8 cellular contexts compared by ENCODE assay signal in the genomic region with DNA sequence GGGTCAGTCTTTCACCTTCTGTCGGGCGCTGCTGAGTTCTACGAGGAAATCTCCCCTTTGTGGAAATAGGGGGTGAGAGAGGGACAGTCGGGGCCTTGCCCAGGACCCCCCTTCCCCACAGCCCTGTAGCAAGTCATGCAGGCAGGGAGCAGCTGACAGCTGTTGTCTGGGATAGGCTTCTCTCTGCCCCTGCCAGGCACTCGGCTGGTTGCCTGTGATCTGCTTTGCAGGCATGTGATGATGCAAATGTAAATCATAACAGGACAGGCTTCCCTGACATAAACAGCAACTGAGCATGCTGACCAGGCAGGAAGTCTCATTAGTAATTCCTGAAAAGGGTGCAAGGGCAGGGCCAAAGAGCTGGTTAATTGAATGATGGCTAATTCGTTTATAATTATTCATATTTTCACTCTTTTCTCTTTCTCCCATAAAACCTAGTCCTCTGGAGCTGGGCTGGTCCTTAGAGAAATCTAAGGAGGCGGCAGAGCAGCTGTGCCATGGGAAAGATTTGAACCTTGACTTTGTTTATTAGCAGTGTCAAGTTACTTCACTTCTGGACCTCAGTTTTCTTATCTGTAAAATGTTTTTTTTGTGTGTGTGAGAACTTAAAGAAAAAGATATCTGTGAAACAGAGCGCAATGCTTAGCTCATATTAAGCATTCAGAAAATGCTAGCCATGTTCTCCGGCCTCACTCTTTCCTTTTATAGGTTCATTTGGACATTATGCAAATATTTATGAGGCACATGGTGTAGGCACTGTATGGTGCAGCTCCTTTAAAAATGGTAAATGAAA.
DNase-seq lines count a peak whose midpoint lies in the region; ATAC-seq and TF ChIP-seq lines count a peak whose summit lies in the region.

No MANE protein-coding gene starts in this region.

- no peaks in the 10 kb centered on the region for H3K36me3 ChIP-seq in neural progenitor cell

- H3K4me1 Mint-ChIP-seq in neural progenitor cell = peaks cover 60% of the 10 kb centered on the region

- H4K20me1 ChIP-seq in neural progenitor cell (ENCODE audit: low read depth) = no peaks in the 10 kb centered on the region

- no peaks in the 10 kb centered on the region for H3K27me3 ChIP-seq in neural progenitor cell

- no peak overlapping the region for H2AFZ ChIP-seq in neural progenitor cell (replicated peaks)

- H3K4me3 ChIP-seq in neural progenitor cell = no peak overlapping the region

- H3K27ac Mint-ChIP-seq in neural progenitor cell = peak overlapping the region; percentile 85

- H3K9me3 ChIP-seq in neural progenitor cell (ENCODE audit: low read depth) = peaks cover 9% of the 10 kb centered on the region

- H3K36me3 Mint-ChIP-seq in neural progenitor cell = peaks cover 15% of the 10 kb centered on the region

- H3K9me3 Mint-ChIP-seq in neural progenitor cell = peaks cover 20% of the 10 kb centered on the region

- TF ChIP-seq CTCF in neural progenitor cell (IDR thresholded peaks at IDR 0.05) = no peak

- peak overlapping the region; percentile 54 for H3K27ac ChIP-seq in neural progenitor cell

- DNase-seq in Daoy (ENCODE audit: low read depth) (peak; percentile 20), fibroblast of gingiva (ENCODE audit: low read depth) (peak; percentile 86), neural progenitor cell (ENCODE audit: low spot score) (peak; percentile 45)
- no peak for DNase-seq in stimulated activated CD4-positive, alpha-beta T cell treated with anti-CD3 and anti-CD28 coated beads, Interleukin-4, amount 100 ng/mL, for 1 hour
- DNase-seq in stimulated activated CD4-positive, alpha-beta T cell treated with anti-CD3 and anti-CD28 coated beads, Interleukin-1b, Interleukin-23, amount 100 ng/mL, for 48 hours = no peak

- ATAC-seq in HG03280 (IDR thresholded peaks at IDR 0.05; ENCODE audit: unreplicated experiment) = no peak
- ATAC-seq in GM21447 (IDR thresholded peaks at IDR 0.05; ENCODE audit: unreplicated experiment) = no peak

- peaks cover 70% of the 10 kb centered on the region for H3K79me2 ChIP-seq in neural progenitor cell (ENCODE audit: low read depth)

- no peaks in the 10 kb centered on the region for H3K27me3 Mint-ChIP-seq in neural progenitor cell (ENCODE audit: insufficient read depth, low read depth)

- H3K4me1 ChIP-seq in neural progenitor cell = peaks cover 45% of the 10 kb centered on the region

- peaks cover 35% of the 10 kb centered on the region for H3F3A ChIP-seq in neural progenitor cell (ENCODE audit: low read depth)

- H3K4me2 ChIP-seq in neural progenitor cell = peak overlapping the region; percentile 40

- H3K4me3 Mint-ChIP-seq in neural progenitor cell = peak overlapping the region; percentile 27

- no peak overlapping the region for H3K9ac ChIP-seq in neural progenitor cell

TF ChIP-seq in PFSK-1, 5 proteins besides CTCF, POLR2A, EP300 and RAD21:
- TF ChIP-seq FOXP2 (optimal IDR thresholded peaks at IDR 0.05; ENCODE audit: borderline replicate concordance, extremely low read depth, extremely low read length, insufficient read depth) (peak; percentile 93), POLR2AphosphoS5 (IDR thresholded peaks at IDR 0.05; ENCODE audit: low read depth, low read length) (no peak), SIN3A (IDR thresholded peaks at IDR 0.05; ENCODE audit: borderline replicate concordance, insufficient read depth, low read length) (no peak), TAF1 (IDR thresholded peaks at IDR 0.05; ENCODE audit: borderline replicate concordance, insufficient read depth, low read length) (no peak), REST (IDR thresholded peaks at IDR 0.05; ENCODE audit: insufficient read depth in 1 of 2, low read depth in 2 of 2, low read length in 2 of 2) (no peak)

Comparison
In these comparisons a context has a peak if more than half of its experiments do, and no peak if none do; other contexts are left out.
1. DNase-seq: peak in Daoy (single experiment), fibroblast of gingiva (single experiment) and neural progenitor cell (single experiment); none in stimulated activated CD4-positive, alpha-beta T cell treated with anti-CD3 and anti-CD28 coated beads, Interleukin-4, amount 100 ng/mL, for 1 hour (single experiment) and stimulated activated CD4-positive, alpha-beta T cell treated with anti-CD3 and anti-CD28 coated beads, Interleukin-1b, Interleukin-23, amount 100 ng/mL, for 48 hours (single experiment).